14 cellular contexts compared by ENCODE assay signal in genomic region chr1:234368320-234369032, GRCh38. TPM values are rescaled to one million over a fixed set of nuclear protein-coding genes. Genes with fewer than 3 reads are reported as not detected.
DNase-seq lines count a peak whose midpoint lies in the region; ATAC-seq and TF ChIP-seq lines count a peak whose summit lies in the region.
"Had no signal": no experiment of that assay in that cellular context is flagged by ENCODE, and none has a peak within 500 bp of the region (broad histone marks: within the 10 kb centered on the region; RNA-seq: fewer than 3 reads in every experiment).

No MANE protein-coding gene starts in this region.

- H3K36me3 Mint-ChIP-seq in activated CD4-positive, alpha-beta T cell treated with anti-CD3 and anti-CD28 coated beads for 36 hours (ENCODE audit: low read depth): peaks cover 4% of the 10 kb centered on the region

- peaks cover 29% of the 10 kb centered on the region for H3K4me1 Mint-ChIP-seq in activated CD4-positive, alpha-beta T cell treated with anti-CD3 and anti-CD28 coated beads for 36 hours

- TF ChIP-seq CTCF in esophagus muscularis mucosa (IDR thresholded peaks at IDR 0.05) (no peak), GM20000 (IDR thresholded peaks at IDR 0.05; ENCODE audit: extremely low read depth, missing control alignments) (no peak)

- no peaks in the 10 kb centered on the region for H3K9me3 Mint-ChIP-seq in activated CD4-positive, alpha-beta T cell treated with anti-CD3 and anti-CD28 coated beads for 36 hours (ENCODE audit: low read depth)

- POLR2A ChIA-PET in activated CD4-positive, alpha-beta T cell treated with anti-CD3 and anti-CD28 coated beads for 36 hours (lab: Charles Lee): no interaction called here

- no peak for TF ChIP-seq EP300 in esophagus muscularis mucosa (IDR thresholded peaks at IDR 0.05)

- peak; percentile 54 for DNase-seq in activated CD4-positive, alpha-beta T cell treated with anti-CD3 and anti-CD28 coated beads for 36 hours
- DNase-seq in activated CD4-positive, alpha-beta T cell treated with anti-CD3 and anti-CD28 coated beads for 1 hour: no peak
- peak; percentile 4 for DNase-seq in T follicular helper cell (ENCODE audit: low read depth)
- DNase-seq in activated effector memory CD4-positive, alpha-beta T cell treated with anti-CD3 and anti-CD28 coated beads, Interleukin-2, amount 50 U/mL, for 16 hours: peak; percentile 77
- DNase-seq in putamen (ENCODE audit: low spot score): peak; percentile 77
- DNase-seq in esophagus muscularis mucosa (ENCODE audit: extremely low spot score): no peak
- DNase-seq in GM20000 (ENCODE audit: low spot score): no peak
- DNase-seq: activated CD8-positive, alpha-beta memory T cell treated with anti-CD3 and anti-CD28 coated beads for 24 hours; DMS 273 treated with DMSO at 0.1 percent for 48 hours; NCI-H2081 treated with DMSO at 0.1 percent for 48 hours; ovary; spleen had no signal

- no peak for TF ChIP-seq POLR2A in esophagus muscularis mucosa (IDR thresholded peaks at IDR 0.05; ENCODE audit: low read depth)

- no peaks in the 10 kb centered on the region for H3K36me3 ChIP-seq in esophagus muscularis mucosa
- H3K36me3 ChIP-seq: ovary, spleen had no signal

- no peaks in the 10 kb centered on the region for H3K27me3 Mint-ChIP-seq in activated CD4-positive, alpha-beta T cell treated with anti-CD3 and anti-CD28 coated beads for 36 hours

- no peak overlapping the region for H3K27ac ChIP-seq in esophagus muscularis mucosa (replicated peaks in 1 of 4)
- H3K27ac ChIP-seq: ovary, spleen had no signal

- peaks cover 4 to 10% (median 7%) of the 10 kb centered on the region in 4 donors for H3K4me1 ChIP-seq in esophagus muscularis mucosa

- peak; percentile 34 for ATAC-seq in activated CD4-positive, alpha-beta T cell treated with anti-CD3 and anti-CD28 coated beads for 36 hours
- no peak for ATAC-seq in GM18868 (IDR thresholded peaks at IDR 0.05; ENCODE audit: unreplicated experiment)
- ATAC-seq: SK-N-SH treated with all-trans-retinoic acid at 6 μM for 48 hours had no signal

- CTCF ChIA-PET in activated CD4-positive, alpha-beta T cell treated with anti-CD3 and anti-CD28 coated beads for 36 hours (lab: Charles Lee): interaction anchor here (1.0 kb wide), 1 partner anchor 58 kb away, joined by 4 read pairs; no protein-coding TSS in a partner anchor

- intact Hi-C loops in activated CD4-positive, alpha-beta T cell treated with anti-CD3 and anti-CD28 coated beads for 36 hours (cut with DNase I, micrococcal nuclease): no loop called here
- intact Hi-C loops in esophagus muscularis mucosa (cut with DNase I): no loop called here

- no peak overlapping the region for H3K4me3 ChIP-seq in esophagus muscularis mucosa
- H3K4me3 ChIP-seq: ovary, spleen had no signal

- H3K27ac Mint-ChIP-seq in activated CD4-positive, alpha-beta T cell treated with anti-CD3 and anti-CD28 coated beads for 36 hours: peak overlapping the region; percentile 26

- H3K4me3 Mint-ChIP-seq in activated CD4-positive, alpha-beta T cell treated with anti-CD3 and anti-CD28 coated beads for 36 hours: peak overlapping the region; percentile 3

- 80% methylated on average over 12 of the region's 12 CpGs for whole genome bisulfite sequencing in esophagus muscularis mucosa

- no peaks in the 10 kb centered on the region for H3K9me3 ChIP-seq in esophagus muscularis mucosa
- H3K9me3 ChIP-seq: ovary, spleen had no signal

- H3K27me3 ChIP-seq in esophagus muscularis mucosa: peaks cover 0 to 11% (median 0%) of the 10 kb centered on the region in 4 donors
- H3K27me3 ChIP-seq: ovary, spleen had no signal

RNA-seq across cellular contexts. Expression of gene COA6, which starts 4.8 kb away (rescaled TPM):
- total RNA-seq in activated CD4-positive, alpha-beta T cell treated with anti-CD3 and anti-CD28 coated beads for 36 hours: 10 to 100 TPM; 56.5 to 69.5 TPM
- 10 to 100 TPM in 3 of 4 donors, 1 to 10 TPM in 1; 9.4 to 18.3 (median 16.0) TPM for total RNA-seq in esophagus muscularis mucosa

Comparison
In these comparisons a context has a peak if more than half of its experiments do, and no peak if none do; other contexts are left out.
1. DNase-seq: peak in activated CD4-positive, alpha-beta T cell treated with anti-CD3 and anti-CD28 coated beads for 36 hours (single experiment), T follicular helper cell (single experiment), activated effector memory CD4-positive, alpha-beta T cell treated with anti-CD3 and anti-CD28 coated beads, Interleukin-2, amount 50 U/mL, for 16 hours (single experiment) and putamen (single experiment); none in activated CD4-positive, alpha-beta T cell treated with anti-CD3 and anti-CD28 coated beads for 1 hour (single experiment), esophagus muscularis mucosa (single experiment) and GM20000 (single experiment).